10 cellular contexts compared by ENCODE assay signal in the genomic region with DNA sequence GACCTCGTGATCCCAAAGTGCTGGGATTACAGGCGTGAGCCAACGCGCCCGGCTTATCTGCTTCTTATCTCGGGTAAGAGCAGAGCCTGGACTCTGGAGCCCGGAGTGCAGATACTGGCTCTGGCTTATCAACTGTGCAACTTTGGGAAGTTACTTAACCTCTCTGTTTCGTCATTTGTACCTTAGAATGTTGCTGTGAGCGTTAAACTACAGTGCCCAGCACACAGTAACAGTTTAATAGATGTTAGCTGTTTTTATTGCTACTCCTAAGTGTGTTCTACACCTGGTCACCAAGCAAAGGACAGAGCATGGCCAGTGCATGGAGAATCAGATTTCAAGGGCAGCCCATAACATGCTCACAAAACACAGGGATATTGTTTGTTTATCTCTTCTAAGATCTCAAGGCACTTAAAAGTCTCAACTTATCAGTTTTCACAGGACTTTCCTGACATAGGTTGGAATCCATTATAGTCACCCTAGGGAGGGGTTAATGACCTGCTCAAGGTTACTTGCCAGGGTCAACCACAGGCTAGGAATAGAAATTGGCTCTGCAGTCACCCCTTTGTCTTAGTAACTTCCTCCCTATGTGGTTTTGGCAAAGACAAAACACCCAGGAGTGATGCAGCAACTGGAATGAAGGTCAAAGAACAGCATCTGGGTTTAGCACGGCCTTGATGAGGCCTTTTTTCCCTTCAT. TPM values are rescaled to one million over a fixed set of nuclear protein-coding genes. Genes with fewer than 3 reads are reported as not detected.
A peak's percentile ranks its signal among the peaks of the same experiment; 100 is the strongest.
DNase-seq lines count a peak whose midpoint lies in the region; ATAC-seq, FAIRE-seq and TF ChIP-seq lines count a peak whose summit lies in the region.
"Had no signal": no experiment of that assay in that cellular context is flagged by ENCODE, and none has a peak within 500 bp of the region (broad histone marks: within the 10 kb centered on the region; RNA-seq: fewer than 3 reads in every experiment).

No MANE protein-coding gene starts in this region.

- TF ChIP-seq RAD21 in A549 (conservative IDR thresholded peaks at IDR 0.05 in 1 of 2, IDR thresholded peaks at IDR 0.05 in 1 of 2): no peak
- peak; percentile 20 to 25 for TF ChIP-seq RAD21 in liver (IDR thresholded peaks at IDR 0.05)

- H3K4me3 ChIP-seq in A549 (no peak overlapping the region), astrocyte of the spinal cord (ENCODE audit: low read depth, low read length) (no peak overlapping the region), liver (ENCODE audit: low read depth in 1 of 3, low read length in 3 of 3) (no peak overlapping the region)

- ATAC-seq in A549 (peak; percentile 55 to 59; a peak in 5 of 6 replicates), HG03521 (IDR thresholded peaks at IDR 0.05; ENCODE audit: unreplicated experiment) (no peak), GM18873 (IDR thresholded peaks at IDR 0.05; ENCODE audit: low FRiP score, unreplicated experiment) (no peak)

- H3K36me3 ChIP-seq in liver (ENCODE audit: control insufficient read depth in 4 of 4, insufficient read depth in 3 of 4, low read depth in 1 of 4, low read length in 3 of 4): no peaks in the 10 kb centered on the region

- no peak for DNase-seq in A549 (ENCODE audit: low read depth in 1 of 2, low spot score in 1 of 2)
- peak; percentile 64 for DNase-seq in KBM-7
- DNase-seq in astrocyte of the spinal cord (ENCODE audit: low read depth, low spot score): peak; percentile 92
- no peak for DNase-seq in GM10248 (ENCODE audit: extremely low spot score)
- DNase-seq in activated CD8-positive, alpha-beta memory T cell treated with anti-CD3 and anti-CD28 coated beads, Interleukin-2, amount 50 U/mL, for 4 hours: no peak
- DNase-seq: immature natural killer cell, NCI-H748 treated with DMSO at 0.1 percent for 48 hours had no signal

- FAIRE-seq in A549 (lab: Jason Lieb, UNC): no peak

- CTCF ChIA-PET in A549 (lab: Yijun Ruan, JAX) (interaction anchor here (0.8 to 2.9 kb wide), 2 partner anchors 17 kb away, joined by 3 to 19 read pairs; no protein-coding TSS in a partner anchor), GM10248 (lab: Yijun Ruan, JAX) (interaction anchor here (1.8 kb wide), 1 partner anchor 17 kb away, joined by 5 read pairs; no protein-coding TSS in a partner anchor)

- peak overlapping the region; percentile 31 to 64; a peak in 5 of 6 replicates for H3K27ac ChIP-seq in A549
- no peak overlapping the region for H3K27ac ChIP-seq in liver (ENCODE audit: low read depth in 1 of 2, low read length in 2 of 2)

- H3K9ac ChIP-seq in liver (ENCODE audit: low read depth in 1 of 2, low read length in 2 of 2): no peak overlapping the region

- POLR2A ChIA-PET in A549 (lab: Yijun Ruan, JAX) (interaction anchor here (0.6 kb wide), 1 partner anchor 10 kb away, joined by 3 read pairs; no protein-coding TSS in a partner anchor), GM10248 (lab: Yijun Ruan, JAX) (no interaction called here)

- in situ Hi-C loops in KBM-7 (cut with MboI; ENCODE audit: low pct_unique_long_range_greater_than_20kb, low sequenced_read_pairs) (no loop called here), astrocyte of the spinal cord (cut with HindIII; ENCODE audit: low sequenced_read_pairs) (no loop called here)

- H3K27me3 ChIP-seq in liver (ENCODE audit: control insufficient read depth in 4 of 4, insufficient read depth in 4 of 4, low read length in 3 of 4): no peaks in the 10 kb centered on the region

- TF ChIP-seq CTCF in A549 (IDR thresholded peaks at IDR 0.05) (no peak), astrocyte of the spinal cord (IDR thresholded peaks at IDR 0.05; ENCODE audit: low read depth, low read length) (no peak), liver (IDR thresholded peaks at IDR 0.05; ENCODE audit: low read depth, low read length, missing input control) (no peak), GM10248 (IDR thresholded peaks at IDR 0.05; ENCODE audit: control extremely low read depth, extremely low read depth, low read depth, missing control alignments) (no peak)

- H3K9me3 ChIP-seq in A549 (no peaks in the 10 kb centered on the region), liver (ENCODE audit: control insufficient read depth in 4 of 4, low read length in 3 of 4) (no peaks in the 10 kb centered on the region)

- H3K4me1 ChIP-seq in A549: peaks cover 19% of the 10 kb centered on the region
- peaks cover 0 to 8% (median 4%) of the 10 kb centered on the region in 4 donors for H3K4me1 ChIP-seq in liver (ENCODE audit: control insufficient read depth in 4 of 4, insufficient read depth in 4 of 4, low read length in 3 of 4)

- 86% methylated on average over 10 of the region's 10 CpGs for WGBS in A549 (ENCODE audit: missing lambda C conversion rate)
- 19% methylated on average over 10 of the region's 10 CpGs for WGBS in liver

- TF ChIP-seq POLR2A in A549 (IDR thresholded peaks at IDR 0.05; ENCODE audit: low read length): no peak

- TF ChIP-seq EP300 in A549 (IDR thresholded peaks at IDR 0.05): no peak

- H3K4me2 ChIP-seq in A549: 0 out of 3 replicates have a peak overlapping the region, but pooled peaks have one; percentile 22

TF ChIP-seq in A549, 52 proteins besides CTCF, POLR2A, EP300 and RAD21:
- no peak for TF ChIP-seq CBX2 (IDR thresholded peaks at IDR 0.05; ENCODE audit: borderline replicate concordance, low read depth)
- peak; percentile 48; the same call in 1 of the 2 replicates for TF ChIP-seq GATA3 (IDR thresholded peaks at IDR 0.05; ENCODE audit: borderline replicate concordance)
- TF ChIP-seq E2F6 (IDR thresholded peaks at IDR 0.05; ENCODE audit: borderline replicate concordance, low read depth): no peak
TF ChIP-seq in A549: peak in this region for 1.

TF ChIP-seq in liver, 16 proteins besides CTCF, POLR2A, EP300 and RAD21:
- TF ChIP-seq, protein P1, sequence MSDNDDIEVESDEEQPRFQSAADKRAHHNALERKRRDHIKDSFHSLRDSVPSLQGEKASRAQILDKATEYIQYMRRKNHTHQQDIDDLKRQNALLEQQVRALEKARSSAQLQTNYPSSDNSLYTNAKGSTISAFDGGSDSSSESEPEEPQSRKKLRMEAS (IDR thresholded peaks at IDR 0.05): peak; percentile 85
- TF ChIP-seq RXRA (IDR thresholded peaks at IDR 0.05) (peak; percentile 47 to 49), SP1 (IDR thresholded peaks at IDR 0.05) (peak; percentile 44), HNF4A (conservative IDR thresholded peaks at IDR 0.05) (peak; percentile 76 to 83), HNF4G (IDR thresholded peaks at IDR 0.05) (no peak), NR2F2 (IDR thresholded peaks at IDR 0.05) (peak; percentile 67)
- TF ChIP-seq, protein P2, sequence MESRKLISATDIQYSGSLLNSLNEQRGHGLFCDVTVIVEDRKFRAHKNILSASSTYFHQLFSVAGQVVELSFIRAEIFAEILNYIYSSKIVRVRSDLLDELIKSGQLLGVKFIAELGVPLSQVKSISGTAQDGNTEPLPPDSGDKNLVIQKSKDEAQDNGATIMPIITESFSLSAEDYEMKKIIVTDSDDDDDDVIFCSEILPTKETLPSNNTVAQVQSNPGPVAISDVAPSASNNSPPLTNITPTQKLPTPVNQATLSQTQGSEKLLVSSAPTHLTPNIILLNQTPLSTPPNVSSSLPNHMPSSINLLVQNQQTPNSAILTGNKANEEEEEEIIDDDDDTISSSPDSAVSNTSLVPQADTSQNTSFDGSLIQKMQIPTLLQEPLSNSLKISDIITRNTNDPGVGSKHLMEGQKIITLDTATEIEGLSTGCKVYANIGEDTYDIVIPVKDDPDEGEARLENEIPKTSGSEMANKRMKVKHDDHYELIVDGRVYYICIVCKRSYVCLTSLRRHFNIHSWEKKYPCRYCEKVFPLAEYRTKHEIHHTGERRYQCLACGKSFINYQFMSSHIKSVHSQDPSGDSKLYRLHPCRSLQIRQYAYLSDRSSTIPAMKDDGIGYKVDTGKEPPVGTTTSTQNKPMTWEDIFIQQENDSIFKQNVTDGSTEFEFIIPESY (IDR thresholded peaks at IDR 0.05): peak; percentile 16
- TF ChIP-seq, protein P3, sequence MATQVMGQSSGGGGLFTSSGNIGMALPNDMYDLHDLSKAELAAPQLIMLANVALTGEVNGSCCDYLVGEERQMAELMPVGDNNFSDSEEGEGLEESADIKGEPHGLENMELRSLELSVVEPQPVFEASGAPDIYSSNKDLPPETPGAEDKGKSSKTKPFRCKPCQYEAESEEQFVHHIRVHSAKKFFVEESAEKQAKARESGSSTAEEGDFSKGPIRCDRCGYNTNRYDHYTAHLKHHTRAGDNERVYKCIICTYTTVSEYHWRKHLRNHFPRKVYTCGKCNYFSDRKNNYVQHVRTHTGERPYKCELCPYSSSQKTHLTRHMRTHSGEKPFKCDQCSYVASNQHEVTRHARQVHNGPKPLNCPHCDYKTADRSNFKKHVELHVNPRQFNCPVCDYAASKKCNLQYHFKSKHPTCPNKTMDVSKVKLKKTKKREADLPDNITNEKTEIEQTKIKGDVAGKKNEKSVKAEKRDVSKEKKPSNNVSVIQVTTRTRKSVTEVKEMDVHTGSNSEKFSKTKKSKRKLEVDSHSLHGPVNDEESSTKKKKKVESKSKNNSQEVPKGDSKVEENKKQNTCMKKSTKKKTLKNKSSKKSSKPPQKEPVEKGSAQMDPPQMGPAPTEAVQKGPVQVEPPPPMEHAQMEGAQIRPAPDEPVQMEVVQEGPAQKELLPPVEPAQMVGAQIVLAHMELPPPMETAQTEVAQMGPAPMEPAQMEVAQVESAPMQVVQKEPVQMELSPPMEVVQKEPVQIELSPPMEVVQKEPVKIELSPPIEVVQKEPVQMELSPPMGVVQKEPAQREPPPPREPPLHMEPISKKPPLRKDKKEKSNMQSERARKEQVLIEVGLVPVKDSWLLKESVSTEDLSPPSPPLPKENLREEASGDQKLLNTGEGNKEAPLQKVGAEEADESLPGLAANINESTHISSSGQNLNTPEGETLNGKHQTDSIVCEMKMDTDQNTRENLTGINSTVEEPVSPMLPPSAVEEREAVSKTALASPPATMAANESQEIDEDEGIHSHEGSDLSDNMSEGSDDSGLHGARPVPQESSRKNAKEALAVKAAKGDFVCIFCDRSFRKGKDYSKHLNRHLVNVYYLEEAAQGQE (IDR thresholded peaks at IDR 0.05): no peak

RNA-seq across cellular contexts. Expression of gene SRP9, which starts 22.5 kb away (rescaled TPM):
- 512 and 629 TPM in 2 replicates for polyA plus RNA-seq in A549 (2011; rRNA removed)
- 172 and 189 TPM in 2 replicates for polyA plus RNA-seq in A549 (2012; cell fraction: cytosol; rRNA removed)
- polyA plus RNA-seq in A549 (2012; cell fraction: nucleus; rRNA removed): 80.1 and 189 TPM in 2 replicates
- 341 to 356 TPM (median 352 TPM) in 3 replicates for polyA plus RNA-seq in A549 (2017; fragmentation: RNase III; extraction: RNeasy Plus Mini Kit Qiagen cat#74134 plus additional on column Dnase treatment)
- polyA minus RNA-seq in A549 (2011; rRNA and poly(A)+ RNA removed): 144 and 217 TPM in 2 replicates
- total RNA-seq in liver: 100 to 1,000 TPM; 152 to 154 TPM
- polyA plus RNA-seq in liver: 100 to 1,000 TPM; 154 to 179 TPM

RNA-seq across cellular contexts. Expression of gene EPHX1, which starts 54.8 kb away (rescaled TPM):
- 150 and 212 TPM in 2 replicates for polyA plus RNA-seq in A549 (2011; rRNA removed)
- 144 and 155 TPM in 2 replicates for polyA plus RNA-seq in A549 (2012; cell fraction: cytosol; rRNA removed)
- polyA plus RNA-seq in A549 (2012; cell fraction: nucleus; rRNA removed): 129 and 138 TPM in 2 replicates
- polyA plus RNA-seq in A549 (2017; fragmentation: RNase III; extraction: RNeasy Plus Mini Kit Qiagen cat#74134 plus additional on column Dnase treatment): 195 to 279 TPM (median 252 TPM) in 3 replicates
- 117 and 122 TPM in 2 replicates for polyA minus RNA-seq in A549 (2011; rRNA and poly(A)+ RNA removed)
- 100 to 1,000 TPM in 1 of 2 donors, 10 to 100 TPM in 1; 93.8 to 230 TPM for total RNA-seq in liver
- polyA plus RNA-seq in liver: 1,000 to 10,000 TPM in 1 of 2 donors, 100 to 1,000 TPM in 1; 178 to 1,448 TPM

Comparison
In these comparisons a context has a peak if more than half of its experiments do, and no peak if none do; other contexts are left out.
1. ATAC-seq: peak in A549 (2 of 2); none in HG03521 (single experiment) and GM18873 (single experiment).
2. DNase-seq: peak in KBM-7 (single experiment) and astrocyte of the spinal cord (single experiment); none in A549 (0 of 2), GM10248 (single experiment) and activated CD8-positive, alpha-beta memory T cell treated with anti-CD3 and anti-CD28 coated beads, Interleukin-2, amount 50 U/mL, for 4 hours (single experiment).
3. H3K27ac ChIP-seq: peak in A549 (2 of 2); none in liver (0 of 2).